In the genomic region with DNA sequence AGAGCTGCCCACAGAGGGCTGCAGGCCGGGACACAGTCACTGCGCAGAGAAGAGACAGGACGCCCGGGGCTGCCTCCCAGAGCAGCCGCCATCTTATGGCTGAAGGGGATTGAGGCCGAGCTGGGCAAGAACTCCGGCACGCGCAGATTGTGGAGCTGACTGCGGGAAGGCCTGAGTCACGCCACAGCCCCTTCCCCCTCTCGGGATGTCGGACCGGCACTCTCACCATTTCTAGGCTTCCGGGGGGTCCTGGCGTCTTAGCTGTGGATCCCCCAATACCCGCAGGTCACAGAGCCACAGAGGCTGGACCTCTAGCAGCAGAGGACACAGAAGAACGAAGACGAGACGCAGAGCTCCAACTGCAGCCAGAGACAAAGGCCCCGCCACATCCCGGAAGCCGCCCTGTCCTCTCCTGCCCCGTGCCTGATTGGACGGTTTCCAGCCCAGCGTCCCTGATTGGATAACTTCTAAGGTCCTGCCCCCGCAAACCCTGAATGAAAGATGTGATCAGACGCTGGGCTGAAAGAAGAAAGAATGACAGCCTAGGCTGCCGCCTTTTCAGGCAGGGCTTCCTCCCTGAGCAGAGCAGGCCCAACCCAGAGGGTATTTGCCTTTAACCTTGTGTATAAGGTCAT, we compare ENCODE assay signal across 8 cellular contexts. TPM values are rescaled to one million over a fixed set of nuclear protein-coding genes. Genes with fewer than 3 reads are reported as not detected.
A peak's percentile ranks its signal among the peaks of the same experiment; 100 is the strongest.
DNase-seq lines count a peak whose midpoint lies in the region; ATAC-seq, FAIRE-seq and TF ChIP-seq lines count a peak whose summit lies in the region.

A gene (minus strand): TSS at position 373 of the 635 bp plus-strand sequence. CDS start 144 bp downstream, at position 229.

- H3K36me3 Mint-ChIP-seq in activated CD4-positive, alpha-beta T cell treated with anti-CD3 and anti-CD28 coated beads for 36 hours (ENCODE audit: low read depth) = peaks cover 67% of the 10 kb centered on the region
- peaks cover 19% of the 10 kb centered on the region for H3K36me3 Mint-ChIP-seq in chondrocyte (ENCODE audit: low read depth)

- H3K27me3 ChIP-seq in keratinocyte (ENCODE audit: control insufficient read depth, extremely low read depth, insufficient read depth, low read length) = no peaks in the 10 kb centered on the region

- CTCF ChIA-PET in activated CD4-positive, alpha-beta T cell treated with anti-CD3 and anti-CD28 coated beads for 36 hours (lab: Charles Lee) = interaction anchor here (0.6 to 1.4 kb wide), 8 partner anchors 13 to 1838 kb away, joined by 3 to 5 read pairs (median 3); no protein-coding TSS in a partner anchor

- peak within 1 kb of the TSS; percentile 99 for H3K4me3 Mint-ChIP-seq in activated CD4-positive, alpha-beta T cell treated with anti-CD3 and anti-CD28 coated beads for 36 hours
- peak within 1 kb of the TSS; percentile 100 for H3K4me3 Mint-ChIP-seq in chondrocyte (ENCODE audit: unreplicated experiment)

- POLR2A ChIA-PET in activated CD4-positive, alpha-beta T cell treated with anti-CD3 and anti-CD28 coated beads for 36 hours (lab: Charles Lee) = interaction anchor here (0.5 to 2.1 kb wide), 10 partner anchors 10 to 801 kb away, joined by 3 to 23 read pairs (median 3); a partner anchor contains a TSS

- FAIRE-seq in GM12891 (lab: Jason Lieb, UNC) (peak; percentile 91), keratinocyte (lab: Jason Lieb, UNC) (peak; percentile 69), urothelium cell line (lab: Jason Lieb, UNC) (no peak)

- no peaks in the 10 kb centered on the region for H4K20me1 ChIP-seq in keratinocyte (ENCODE audit: control insufficient read depth, extremely low read depth, insufficient read depth, low read length)

- H2AFZ ChIP-seq in keratinocyte (ENCODE audit: control insufficient read depth, low read length) = peak within 1 kb of the TSS; percentile 86

- peak within 1 kb of the TSS; percentile 60 for H3K9ac ChIP-seq in keratinocyte (ENCODE audit: control insufficient read depth, extremely low read depth, insufficient read depth, low read length)

- H3K9me3 Mint-ChIP-seq in activated CD4-positive, alpha-beta T cell treated with anti-CD3 and anti-CD28 coated beads for 36 hours (ENCODE audit: low read depth) = peaks cover 8% of the 10 kb centered on the region
- peaks cover 8% of the 10 kb centered on the region for H3K9me3 Mint-ChIP-seq in chondrocyte (ENCODE audit: low read depth)

- no peaks in the 10 kb centered on the region for H3K9me1 ChIP-seq in keratinocyte (ENCODE audit: control insufficient read depth, extremely low read depth, insufficient read depth, low read length)

- H3K9me3 ChIP-seq in keratinocyte (ENCODE audit: control insufficient read depth, low read depth, low read length) = peaks cover 3% of the 10 kb centered on the region

- H3K27me3 Mint-ChIP-seq in activated CD4-positive, alpha-beta T cell treated with anti-CD3 and anti-CD28 coated beads for 36 hours = no peaks in the 10 kb centered on the region
- no peaks in the 10 kb centered on the region for H3K27me3 Mint-ChIP-seq in chondrocyte (ENCODE audit: low read depth)

- peak within 1 kb of the TSS; percentile 61 for H3K27ac ChIP-seq in keratinocyte (ENCODE audit: control insufficient read depth, insufficient read depth, low read length)

- no peaks in the 10 kb centered on the region for H3K4me1 ChIP-seq in keratinocyte (ENCODE audit: control insufficient read depth, extremely low read depth, insufficient read depth, low read length)

- ATAC-seq in HG02840 (IDR thresholded peaks at IDR 0.05; ENCODE audit: low FRiP score, unreplicated experiment) = peak; percentile 95
- peak; percentile 97 for ATAC-seq in activated CD4-positive, alpha-beta T cell treated with anti-CD3 and anti-CD28 coated beads for 36 hours

- peak within 1 kb of the TSS; percentile 66 to 85 (median 76) for H3K4me3 ChIP-seq in keratinocyte (ENCODE audit: control insufficient read depth in 2 of 3, extremely low read depth in 1 of 3, insufficient read depth in 2 of 3, low read depth in 1 of 3, low read length in 3 of 3)

- intact Hi-C loops in activated CD4-positive, alpha-beta T cell treated with anti-CD3 and anti-CD28 coated beads for 36 hours (cut with DNase I, micrococcal nuclease) = loop anchor here (1.0 to 10.0 kb wide), 11 partner anchors 16 to 1851 kb away; a partner anchor contains a TSS

- peak within 1 kb of the TSS; percentile 100 for H3K27ac Mint-ChIP-seq in activated CD4-positive, alpha-beta T cell treated with anti-CD3 and anti-CD28 coated beads for 36 hours
- peak within 1 kb of the TSS; percentile 100 for H3K27ac Mint-ChIP-seq in chondrocyte (ENCODE audit: unreplicated experiment)

- peak; percentile 16 for TF ChIP-seq CTCF in chondrocyte (IDR thresholded peaks at IDR 0.05)
- TF ChIP-seq CTCF in keratinocyte (optimal IDR thresholded peaks at IDR 0.05 in 1 of 3, IDR thresholded peaks at IDR 0.05 in 1 of 3, conservative IDR thresholded peaks at IDR 0.05 in 1 of 3; ENCODE audit: extremely low read depth in 1 of 3, insufficient read depth in 2 of 3, low read length in 3 of 3) = no peak

- dilution Hi-C loops in keratinocyte (cut with MboI; ENCODE audit: extremely low pct_ligation_motif_present, low sequenced_read_pairs) = no loop called here

- H3K36me3 ChIP-seq in keratinocyte (ENCODE audit: control insufficient read depth in 2 of 2, extremely low read depth in 1 of 2, insufficient read depth in 2 of 2, low read length in 2 of 2) = no peaks in the 10 kb centered on the region

- peak; percentile 94 for TF ChIP-seq POLR2A in GM12891 (IDR thresholded peaks at IDR 0.05; ENCODE audit: low read depth, low read length)

- peak; percentile 36 for DNase-seq in GM12891 (ENCODE audit: insufficient read length, low spot score)
- peak; percentile 67 for DNase-seq in NCI-H2081 treated with DMSO at 0.1 percent for 48 hours (lab: John Stamatoyannopoulos, UW)
- DNase-seq in activated CD4-positive, alpha-beta T cell treated with anti-CD3 and anti-CD28 coated beads for 36 hours = peak; percentile 96
- peak; percentile 97 for DNase-seq in chondrocyte (ENCODE audit: low spot score)
- peak; percentile 40 for DNase-seq in keratinocyte (ENCODE audit: low read depth, low spot score)
- peak; percentile 87 to 89 (median 88) for DNase-seq in stimulated activated CD4-positive, alpha-beta T cell treated with anti-CD3 and anti-CD28 coated beads, Interleukin-12 subunit alpha, Interleukin-12 subunit beta, amount 100 ng/mL, for 48 hours (ENCODE audit: low read depth in 2 of 3, low spot score in 1 of 3)
- no peak for DNase-seq in urothelium cell line (ENCODE audit: low spot score)

- peak within 1 kb of the TSS; percentile 70 for H3K4me2 ChIP-seq in keratinocyte (ENCODE audit: control insufficient read depth, extremely low read depth, insufficient read depth, low read depth, low read length)

- H3K79me2 ChIP-seq in keratinocyte (ENCODE audit: control insufficient read depth, insufficient read depth, low read length) = peaks cover 8% of the 10 kb centered on the region

- H3K4me1 Mint-ChIP-seq in activated CD4-positive, alpha-beta T cell treated with anti-CD3 and anti-CD28 coated beads for 36 hours = peaks cover 35% of the 10 kb centered on the region
- H3K4me1 Mint-ChIP-seq in chondrocyte (ENCODE audit: low read depth) = peaks cover 16% of the 10 kb centered on the region

TF ChIP-seq in GM12891, 5 proteins besides CTCF, POLR2A, EP300 and RAD21:
- 0 out of 2 replicates have a peak, but pooled peaks have one; percentile 9 for TF ChIP-seq POU2F2 (IDR thresholded peaks at IDR 0.05; ENCODE audit: low read depth, low read length)
- TF ChIP-seq POLR2AphosphoS5 (IDR thresholded peaks at IDR 0.05; ENCODE audit: low read depth, low read length) = peak; percentile 91
- peak; percentile 26; the same call in 1 of the 2 replicates for TF ChIP-seq SPI1 (IDR thresholded peaks at IDR 0.05; ENCODE audit: low read depth, low read length)
- TF ChIP-seq TAF1 (IDR thresholded peaks at IDR 0.05; ENCODE audit: low read depth, low read length) = peak; percentile 84
- TF ChIP-seq PAX5 (IDR thresholded peaks at IDR 0.05; ENCODE audit: insufficient read depth, low read length, severe bottlenecking) = no peak
TF ChIP-seq in GM12891: peak in this region for 4.

RNA-seq across cellular contexts. Expression of the gene that starts here (rescaled TPM):
- polyA plus RNA-seq in GM12891 (2012; ENCODE audit: low read depth, missing spikeins) = 5.3 TPM
- 10 to 100 TPM; 31.7 to 38.6 TPM for total RNA-seq in activated CD4-positive, alpha-beta T cell treated with anti-CD3 and anti-CD28 coated beads for 36 hours
- 7.9 to 25.0 TPM (median 9.2 TPM) in 3 replicates for total RNA-seq in chondrocyte
- polyA plus RNA-seq in keratinocyte = 2.7 to 3.3 TPM (median 2.9 TPM) in 3 replicates
- polyA plus RNA-seq in keratinocyte (2011; ENCODE audit: low read depth) = 1.3 TPM
- polyA plus RNA-seq in keratinocyte (2011; cell fraction: cytosol; rRNA removed) = 0.58 and 1.6 TPM in 2 replicates
- 5.8 and 6.0 TPM in 2 replicates for polyA plus RNA-seq in keratinocyte (2011; cell fraction: nucleus; rRNA removed)
- 1.2 and 2.2 TPM in 2 replicates for polyA plus RNA-seq in keratinocyte (2012; ENCODE audit: low replicate concordance)
- polyA minus RNA-seq in keratinocyte = 2.1 to 7.0 TPM (median 4.8 TPM) in 3 replicates
- polyA minus RNA-seq in keratinocyte (2011; cell fraction: cytosol; rRNA and poly(A)+ RNA removed) = 2.7 TPM
- polyA minus RNA-seq in keratinocyte (2011; cell fraction: nucleus; rRNA and poly(A)+ RNA removed) = 5.8 and 10.7 TPM in 2 replicates
